ENCODE assay signal across 13 cellular contexts in the genomic region with DNA sequence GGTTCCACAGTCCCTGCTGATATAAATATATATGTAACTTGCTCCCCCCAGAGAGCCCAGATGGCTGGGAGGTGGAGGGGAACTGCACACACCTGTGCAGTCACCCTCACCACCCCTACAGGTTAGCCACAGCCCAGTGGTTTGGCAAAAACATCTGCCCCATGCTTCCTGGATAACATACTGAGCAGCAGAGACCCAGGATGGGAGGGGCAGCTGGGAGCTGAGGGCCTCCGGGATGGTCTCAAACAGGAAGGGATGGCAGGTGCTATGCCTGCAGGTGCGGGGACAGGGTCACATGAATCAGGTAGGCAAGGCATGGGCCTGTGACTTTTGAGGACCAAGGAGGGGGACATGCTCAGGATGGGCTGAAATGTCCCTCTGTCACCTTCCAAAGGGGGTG.
DNase-seq lines count a peak whose midpoint lies in the region; ATAC-seq, FAIRE-seq and TF ChIP-seq lines count a peak whose summit lies in the region.
"Had no signal": no experiment of that assay in that cellular context is flagged by ENCODE, and none has a peak within 500 bp of the region (broad histone marks: within the 10 kb centered on the region; RNA-seq: fewer than 3 reads in every experiment).

No MANE protein-coding gene starts in this region.

- H3K4me3 ChIP-seq in BLaER1: no peak overlapping the region
- H3K4me3 ChIP-seq in A673 (ENCODE audit: low read depth, low read length, poor library complexity, severe bottlenecking): no peak overlapping the region
- H3K4me3 ChIP-seq: uterus had no signal

- 0 out of 2 replicates have a peak overlapping the region, but pooled peaks have one; percentile 42 for H3K9ac ChIP-seq in BLaER1

- FAIRE-seq in GM18507 (lab: Jason Lieb, UNC): peak; percentile 69

- H3K4me3 Mint-ChIP-seq in IgD-negative memory B cell (peak overlapping the region in 2 of 4 donors; percentile 0 to 67), chondrocyte (ENCODE audit: unreplicated experiment) (no peak overlapping the region)
- H3K4me3 Mint-ChIP-seq: activated CD4-positive, alpha-beta T cell treated with anti-CD3 and anti-CD28 coated beads for 36 hours; activated naive CD4-positive, alpha-beta T cell treated with anti-CD3 and anti-CD28 coated beads, Interleukin-2, amount 10 ng/mL, durations not matched to agents 7 days and 5 days; natural killer cell treated with Interleukin-12 subunit alpha and Interleukin-12 subunit beta and Interleukin-15 and Interleukin-18, amount 100 ng/mL, for 72 hours had no signal

- H3K36me3 Mint-ChIP-seq in IgD-negative memory B cell (peaks cover 2% of the 10 kb centered on the region), chondrocyte (ENCODE audit: low read depth) (no peaks in the 10 kb centered on the region)
- H3K36me3 Mint-ChIP-seq: activated naive CD4-positive, alpha-beta T cell treated with anti-CD3 and anti-CD28 coated beads, Interleukin-2, amount 10 ng/mL, durations not matched to agents 7 days and 5 days; natural killer cell treated with Interleukin-12 subunit alpha and Interleukin-12 subunit beta and Interleukin-15 and Interleukin-18, amount 100 ng/mL, for 72 hours had no signal

- H3K9me3 Mint-ChIP-seq in IgD-negative memory B cell (peaks cover 0 to 5% (median 0%) of the 10 kb centered on the region in 3 donors), chondrocyte (ENCODE audit: low read depth) (peaks cover 5% of the 10 kb centered on the region)
- H3K9me3 Mint-ChIP-seq: activated naive CD4-positive, alpha-beta T cell treated with anti-CD3 and anti-CD28 coated beads, Interleukin-2, amount 10 ng/mL, durations not matched to agents 7 days and 5 days; natural killer cell treated with Interleukin-12 subunit alpha and Interleukin-12 subunit beta and Interleukin-15 and Interleukin-18, amount 100 ng/mL, for 72 hours had no signal

- TF ChIP-seq CTCF in chondrocyte (IDR thresholded peaks at IDR 0.05) (no peak), A673 (conservative IDR thresholded peaks at IDR 0.05; ENCODE audit: low read depth, low read length) (no peak)

- H3K27me3 Mint-ChIP-seq in IgD-negative memory B cell: peaks cover 6% of the 10 kb centered on the region
- no peaks in the 10 kb centered on the region for H3K27me3 Mint-ChIP-seq in chondrocyte (ENCODE audit: low read depth)
- H3K27me3 Mint-ChIP-seq: activated CD4-positive, alpha-beta T cell treated with anti-CD3 and anti-CD28 coated beads for 36 hours; natural killer cell treated with Interleukin-12 subunit alpha and Interleukin-12 subunit beta and Interleukin-15 and Interleukin-18, amount 100 ng/mL, for 72 hours had no signal

- H3K36me3 ChIP-seq in BLaER1: no peaks in the 10 kb centered on the region
- H3K36me3 ChIP-seq in A673 (ENCODE audit: insufficient read depth, low read length, poor library complexity, severe bottlenecking): no peaks in the 10 kb centered on the region
- H3K36me3 ChIP-seq: uterus had no signal

- H3K4me2 ChIP-seq in BLaER1: peak overlapping the region; percentile 84

- CTCF ChIA-PET in A673 (lab: Charles Lee): no interaction called here

- H3K27me3 ChIP-seq in BLaER1 (no peaks in the 10 kb centered on the region), A673 (replicated peaks; ENCODE audit: insufficient read depth, low read depth, low read length, poor library complexity) (no peaks in the 10 kb centered on the region)
- H3K27me3 ChIP-seq: uterus had no signal

- no peak for ATAC-seq in HG03457 (IDR thresholded peaks at IDR 0.05; ENCODE audit: unreplicated experiment)
- ATAC-seq: activated CD4-positive, alpha-beta T cell treated with anti-CD3 and anti-CD28 coated beads for 36 hours; natural killer cell treated with Interleukin-12 subunit alpha and Interleukin-12 subunit beta and Interleukin-15 and Interleukin-18, amount 100 ng/mL, for 72 hours had no signal

- H3K27ac ChIP-seq in BLaER1 (peak overlapping the region; percentile 54; the same call in 1 of the 2 replicates), A673 (ENCODE audit: low read depth, low read length, poor library complexity, severe bottlenecking) (no peak overlapping the region)

- intact Hi-C loops in A673 (cut with micrococcal nuclease; ENCODE audit: unreplicated experiment): no loop called here

- no TSS peak for BruUV-seq in A673 (replicated peaks; lab: Mats Ljungman, UMichigan)

- H3K9me3 ChIP-seq in BLaER1 (peaks cover 6% of the 10 kb centered on the region; the same call in 1 of the 2 replicates), A673 (ENCODE audit: low read depth, low read length, poor library complexity, severe bottlenecking) (no peaks in the 10 kb centered on the region)
- H3K9me3 ChIP-seq: uterus had no signal

- DNase-seq in GM18507 (ENCODE audit: extremely low spot score, insufficient read length, low read depth): no peak
- no peak for DNase-seq in chondrocyte (ENCODE audit: low spot score)
- DNase-seq in D341Med (ENCODE audit: low spot score): no peak
- DNase-seq in A673 (ENCODE audit: low spot score): no peak
- DNase-seq in NCI-H1048 (lab: John Stamatoyannopoulos, UW): no peak
- DNase-seq: activated CD4-positive, alpha-beta T cell treated with anti-CD3 and anti-CD28 coated beads for 36 hours; activated naive CD4-positive, alpha-beta T cell treated with anti-CD3 and anti-CD28 coated beads, Interleukin-2, amount 10 ng/mL, durations not matched to agents 7 days and 5 days; NCI-H226; uterus had no signal

- POLR2A ChIA-PET in A673 (lab: Charles Lee; ENCODE audit: low non-redundant PET): no interaction called here

- H4K20me1 ChIP-seq in BLaER1: no peaks in the 10 kb centered on the region

- H3K27ac Mint-ChIP-seq in IgD-negative memory B cell: peak overlapping the region in 2 of 3 donors; percentile 45 to 86
- H3K27ac Mint-ChIP-seq in chondrocyte (ENCODE audit: unreplicated experiment): peak overlapping the region; percentile 81
- H3K27ac Mint-ChIP-seq: activated CD4-positive, alpha-beta T cell treated with anti-CD3 and anti-CD28 coated beads for 36 hours; activated naive CD4-positive, alpha-beta T cell treated with anti-CD3 and anti-CD28 coated beads, Interleukin-2, amount 10 ng/mL, durations not matched to agents 7 days and 5 days; natural killer cell treated with Interleukin-12 subunit alpha and Interleukin-12 subunit beta and Interleukin-15 and Interleukin-18, amount 100 ng/mL, for 72 hours had no signal

- H3K4me1 ChIP-seq in BLaER1 (peaks cover 45% of the 10 kb centered on the region), A673 (ENCODE audit: insufficient read depth, low read length, poor library complexity, severe bottlenecking) (no peaks in the 10 kb centered on the region)
- H3K4me1 ChIP-seq: uterus had no signal

- H3K4me1 Mint-ChIP-seq in IgD-negative memory B cell (peaks cover 29 to 32% (median 29%) of the 10 kb centered on the region in 3 donors), chondrocyte (ENCODE audit: low read depth) (peaks cover 56% of the 10 kb centered on the region)
